1 cellular context compared by ENCODE assay signal in the genomic region with DNA sequence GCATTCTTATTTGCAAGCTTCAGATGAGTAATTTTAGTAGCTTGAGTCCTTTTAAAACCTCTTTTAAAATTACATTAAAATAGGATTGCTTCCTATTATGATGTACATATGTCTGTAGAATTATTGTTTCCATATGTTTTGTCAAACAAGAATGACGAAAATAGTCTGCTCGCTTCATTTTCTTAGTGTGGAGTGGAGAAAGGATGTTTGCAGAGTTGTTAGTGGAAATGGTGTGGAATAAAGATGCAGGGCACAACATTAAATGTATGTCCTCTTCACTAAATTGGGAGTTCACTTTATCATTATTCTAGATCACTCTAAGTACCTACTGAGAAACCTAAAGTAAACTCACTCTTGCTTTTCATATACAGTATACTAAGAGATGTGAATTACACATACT.
TF ChIP-seq lines count a peak whose summit lies in the region.

No MANE protein-coding gene starts in this region.

TF ChIP-seq in endothelial cell of umbilical vein, 7 proteins besides CTCF, POLR2A, EP300 and RAD21:
- no peak for TF ChIP-seq MYC (IDR thresholded peaks at IDR 0.05; ENCODE audit: low read depth, low read length)
